1 cellular context compared by ENCODE assay signal in genomic region chr9:104747565-104748358, GRCh38.
A peak's percentile ranks its signal among the peaks of the same experiment; 100 is the strongest.
TF ChIP-seq lines count a peak whose summit lies in the region.

Gene NIPSNAP3A (plus strand): TSS chr9:104747683. CDS start chr9:104747793, 110 bp downstream.

TF ChIP-seq in HepG2, 621 proteins besides CTCF, POLR2A, EP300 and RAD21 (continued from another document and continues in another):
- TF ChIP-seq ZNF362 (CRISPR knock-in tag; IDR thresholded peaks at IDR 0.05; ENCODE audit: borderline replicate concordance) = no peak
- TF ChIP-seq ZNF672 (CRISPR knock-in tag; IDR thresholded peaks at IDR 0.05) = no peak
- TF ChIP-seq MED8 (CRISPR knock-in tag; IDR thresholded peaks at IDR 0.05; ENCODE audit: insufficient replicate concordance) = no peak
- TF ChIP-seq POGZ (CRISPR knock-in tag; IDR thresholded peaks at IDR 0.05) = peak; percentile 36
- TF ChIP-seq ZNF451 (CRISPR knock-in tag; IDR thresholded peaks at IDR 0.05) = no peak
- TF ChIP-seq ZNF251 (CRISPR knock-in tag; IDR thresholded peaks at IDR 0.05) = no peak
- TF ChIP-seq, protein P1, sequence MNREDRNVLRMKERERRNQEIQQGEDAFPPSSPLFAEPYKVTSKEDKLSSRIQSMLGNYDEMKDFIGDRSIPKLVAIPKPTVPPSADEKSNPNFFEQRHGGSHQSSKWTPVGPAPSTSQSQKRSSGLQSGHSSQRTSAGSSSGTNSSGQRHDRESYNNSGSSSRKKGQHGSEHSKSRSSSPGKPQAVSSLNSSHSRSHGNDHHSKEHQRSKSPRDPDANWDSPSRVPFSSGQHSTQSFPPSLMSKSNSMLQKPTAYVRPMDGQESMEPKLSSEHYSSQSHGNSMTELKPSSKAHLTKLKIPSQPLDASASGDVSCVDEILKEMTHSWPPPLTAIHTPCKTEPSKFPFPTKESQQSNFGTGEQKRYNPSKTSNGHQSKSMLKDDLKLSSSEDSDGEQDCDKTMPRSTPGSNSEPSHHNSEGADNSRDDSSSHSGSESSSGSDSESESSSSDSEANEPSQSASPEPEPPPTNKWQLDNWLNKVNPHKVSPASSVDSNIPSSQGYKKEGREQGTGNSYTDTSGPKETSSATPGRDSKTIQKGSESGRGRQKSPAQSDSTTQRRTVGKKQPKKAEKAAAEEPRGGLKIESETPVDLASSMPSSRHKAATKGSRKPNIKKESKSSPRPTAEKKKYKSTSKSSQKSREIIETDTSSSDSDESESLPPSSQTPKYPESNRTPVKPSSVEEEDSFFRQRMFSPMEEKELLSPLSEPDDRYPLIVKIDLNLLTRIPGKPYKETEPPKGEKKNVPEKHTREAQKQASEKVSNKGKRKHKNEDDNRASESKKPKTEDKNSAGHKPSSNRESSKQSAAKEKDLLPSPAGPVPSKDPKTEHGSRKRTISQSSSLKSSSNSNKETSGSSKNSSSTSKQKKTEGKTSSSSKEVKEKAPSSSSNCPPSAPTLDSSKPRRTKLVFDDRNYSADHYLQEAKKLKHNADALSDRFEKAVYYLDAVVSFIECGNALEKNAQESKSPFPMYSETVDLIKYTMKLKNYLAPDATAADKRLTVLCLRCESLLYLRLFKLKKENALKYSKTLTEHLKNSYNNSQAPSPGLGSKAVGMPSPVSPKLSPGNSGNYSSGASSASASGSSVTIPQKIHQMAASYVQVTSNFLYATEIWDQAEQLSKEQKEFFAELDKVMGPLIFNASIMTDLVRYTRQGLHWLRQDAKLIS (CRISPR knock-in tag; IDR thresholded peaks at IDR 0.05) = no peak
- TF ChIP-seq CERS6 (CRISPR knock-in tag; IDR thresholded peaks at IDR 0.05) = no peak
- no peak for TF ChIP-seq NBN (conservative IDR thresholded peaks at IDR 0.05)
- TF ChIP-seq, protein P2, sequence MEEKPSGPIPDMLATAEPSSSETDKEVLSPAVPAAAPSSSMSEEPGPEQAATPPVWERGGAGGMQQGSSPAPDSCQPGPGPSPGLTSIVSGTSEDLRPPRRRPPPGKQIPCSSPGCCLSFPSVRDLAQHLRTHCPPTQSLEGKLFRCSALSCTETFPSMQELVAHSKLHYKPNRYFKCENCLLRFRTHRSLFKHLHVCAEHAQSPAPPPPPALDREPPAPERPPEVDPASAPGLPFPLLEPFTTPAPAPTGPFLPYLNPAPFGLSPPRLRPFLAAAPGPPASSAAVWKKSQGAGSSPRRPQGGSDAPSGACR (CRISPR knock-in tag; IDR thresholded peaks at IDR 0.05) = no peak
- TF ChIP-seq ZNF224 (CRISPR knock-in tag; IDR thresholded peaks at IDR 0.05) = no peak
- no peak; the same call in 1 of the 2 replicates for TF ChIP-seq ERF (CRISPR knock-in tag; IDR thresholded peaks at IDR 0.05)
- no peak for TF ChIP-seq TP53 (CRISPR knock-in tag; conservative IDR thresholded peaks at IDR 0.05)
- TF ChIP-seq SCMH1 (CRISPR knock-in tag; IDR thresholded peaks at IDR 0.05; ENCODE audit: borderline replicate concordance) = no peak
- no peak for TF ChIP-seq U2AF1 (optimal IDR thresholded peaks at IDR 0.05; ENCODE audit: low read depth, low read length)
- TF ChIP-seq E2F2 (CRISPR knock-in tag; IDR thresholded peaks at IDR 0.05; ENCODE audit: borderline replicate concordance) = 0 out of 2 replicates have a peak, but pooled peaks have one; percentile 21
- no peak; the same call in 1 of the 2 replicates for TF ChIP-seq ZNF12 (CRISPR knock-in tag; IDR thresholded peaks at IDR 0.05)
- TF ChIP-seq ZMYM3 (CRISPR knock-in tag; IDR thresholded peaks at IDR 0.05) = no peak; the same call in 1 of the 2 replicates
- TF ChIP-seq CREB1 (IDR thresholded peaks at IDR 0.05) = no peak
- TF ChIP-seq CREB1 (CRISPR knock-in tag; IDR thresholded peaks at IDR 0.05) = no peak
- no peak for TF ChIP-seq ZNF572 (CRISPR knock-in tag; IDR thresholded peaks at IDR 0.05)
- TF ChIP-seq YEATS2 (CRISPR knock-in tag; IDR thresholded peaks at IDR 0.05; ENCODE audit: borderline replicate concordance) = 0 out of 2 replicates have a peak, but pooled peaks have one; percentile 51
- TF ChIP-seq ZNF253 (CRISPR knock-in tag; IDR thresholded peaks at IDR 0.05; ENCODE audit: borderline replicate concordance) = no peak
- TF ChIP-seq FOXC1 (CRISPR knock-in tag; IDR thresholded peaks at IDR 0.05; ENCODE audit: borderline replicate concordance) = 0 out of 2 replicates have a peak, but pooled peaks have one; percentile 20
- TF ChIP-seq ZNF333 (CRISPR knock-in tag; IDR thresholded peaks at IDR 0.05; ENCODE audit: borderline replicate concordance) = no peak
- TF ChIP-seq ZSCAN20 (CRISPR knock-in tag; IDR thresholded peaks at IDR 0.05; ENCODE audit: borderline replicate concordance) = peak; percentile 70; the same call in 1 of the 2 replicates
- TF ChIP-seq RBM39 (IDR thresholded peaks at IDR 0.05; ENCODE audit: low read depth, low read length, poor library complexity, severe bottlenecking) = peak; percentile 79
- TF ChIP-seq SMC3 (IDR thresholded peaks at IDR 0.05; ENCODE audit: low read length) = no peak
- TF ChIP-seq NPAS2 (CRISPR knock-in tag; IDR thresholded peaks at IDR 0.05; ENCODE audit: borderline replicate concordance) = no peak
- no peak for TF ChIP-seq ZNF432 (CRISPR knock-in tag; IDR thresholded peaks at IDR 0.05; ENCODE audit: borderline replicate concordance)
- TF ChIP-seq TEAD3 (CRISPR knock-in tag; optimal IDR thresholded peaks at IDR 0.05; ENCODE audit: borderline replicate concordance) = peak; percentile 35
- TF ChIP-seq TBX3 (IDR thresholded peaks at IDR 0.05; ENCODE audit: borderline replicate concordance) = no peak
- peak in 1 of 2 experiments; percentile 70; a peak in 1 of 4 replicates for TF ChIP-seq KLF16 (CRISPR knock-in tag; IDR thresholded peaks at IDR 0.05)
- no peak for TF ChIP-seq ZNF780A (CRISPR knock-in tag; IDR thresholded peaks at IDR 0.05)
- TF ChIP-seq ZNF747 (CRISPR knock-in tag; IDR thresholded peaks at IDR 0.05; ENCODE audit: borderline replicate concordance) = no peak
- TF ChIP-seq ATM (IDR thresholded peaks at IDR 0.05; ENCODE audit: borderline replicate concordance) = no peak
- no peak for TF ChIP-seq DBP (CRISPR knock-in tag; IDR thresholded peaks at IDR 0.05; ENCODE audit: not compliant biosample characterization)
- no peak for TF ChIP-seq CBX5 (CRISPR knock-in tag; IDR thresholded peaks at IDR 0.05; ENCODE audit: borderline replicate concordance)
- no peak for TF ChIP-seq ZBTB44 (CRISPR knock-in tag; IDR thresholded peaks at IDR 0.05)
- TF ChIP-seq NR2F2 (IDR thresholded peaks at IDR 0.05; ENCODE audit: borderline replicate concordance, low read depth) = no peak
- TF ChIP-seq, protein P3, sequence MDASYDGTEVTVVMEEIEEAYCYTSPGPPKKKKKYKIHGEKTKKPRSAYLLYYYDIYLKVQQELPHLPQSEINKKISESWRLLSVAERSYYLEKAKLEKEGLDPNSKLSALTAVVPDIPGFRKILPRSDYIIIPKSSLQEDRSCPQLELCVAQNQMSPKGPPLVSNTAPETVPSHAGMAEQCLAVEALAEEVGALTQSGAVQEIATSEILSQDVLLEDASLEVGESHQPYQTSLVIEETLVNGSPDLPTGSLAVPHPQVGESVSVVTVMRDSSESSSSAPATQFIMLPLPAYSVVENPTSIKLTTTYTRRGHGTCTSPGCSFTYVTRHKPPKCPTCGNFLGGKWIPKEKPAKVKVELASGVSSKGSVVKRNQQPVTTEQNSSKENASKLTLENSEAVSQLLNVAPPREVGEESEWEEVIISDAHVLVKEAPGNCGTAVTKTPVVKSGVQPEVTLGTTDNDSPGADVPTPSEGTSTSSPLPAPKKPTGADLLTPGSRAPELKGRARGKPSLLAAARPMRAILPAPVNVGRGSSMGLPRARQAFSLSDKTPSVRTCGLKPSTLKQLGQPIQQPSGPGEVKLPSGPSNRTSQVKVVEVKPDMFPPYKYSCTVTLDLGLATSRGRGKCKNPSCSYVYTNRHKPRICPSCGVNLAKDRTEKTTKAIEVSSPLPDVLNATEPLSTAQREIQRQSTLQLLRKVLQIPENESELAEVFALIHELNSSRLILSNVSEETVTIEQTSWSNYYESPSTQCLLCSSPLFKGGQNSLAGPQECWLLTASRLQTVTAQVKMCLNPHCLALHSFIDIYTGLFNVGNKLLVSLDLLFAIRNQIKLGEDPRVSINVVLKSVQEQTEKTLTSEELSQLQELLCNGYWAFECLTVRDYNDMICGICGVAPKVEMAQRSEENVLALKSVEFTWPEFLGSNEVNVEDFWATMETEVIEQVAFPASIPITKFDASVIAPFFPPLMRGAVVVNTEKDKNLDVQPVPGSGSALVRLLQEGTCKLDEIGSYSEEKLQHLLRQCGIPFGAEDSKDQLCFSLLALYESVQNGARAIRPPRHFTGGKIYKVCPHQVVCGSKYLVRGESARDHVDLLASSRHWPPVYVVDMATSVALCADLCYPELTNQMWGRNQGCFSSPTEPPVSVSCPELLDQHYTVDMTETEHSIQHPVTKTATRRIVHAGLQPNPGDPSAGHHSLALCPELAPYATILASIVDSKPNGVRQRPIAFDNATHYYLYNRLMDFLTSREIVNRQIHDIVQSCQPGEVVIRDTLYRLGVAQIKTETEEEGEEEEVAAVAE (CRISPR knock-in tag; IDR thresholded peaks at IDR 0.05; ENCODE audit: borderline replicate concordance) = no peak
- TF ChIP-seq ZNF510 (CRISPR knock-in tag; IDR thresholded peaks at IDR 0.05; ENCODE audit: low read depth) = peak; percentile 68; the same call in 1 of the 2 replicates
- TF ChIP-seq ZNF260 (CRISPR knock-in tag; IDR thresholded peaks at IDR 0.05; ENCODE audit: borderline replicate concordance, low read depth) = no peak
- no peak for TF ChIP-seq GTF3A (CRISPR knock-in tag; conservative IDR thresholded peaks at IDR 0.05)
- peak; percentile 80; the same call in 1 of the 2 replicates for TF ChIP-seq SIN3A (IDR thresholded peaks at IDR 0.05; ENCODE audit: borderline replicate concordance, low read depth, low read length)
- TF ChIP-seq FOXJ3 (CRISPR knock-in tag; IDR thresholded peaks at IDR 0.05; ENCODE audit: borderline replicate concordance) = peak; percentile 46; the same call in 1 of the 2 replicates
- TF ChIP-seq RFX1 (IDR thresholded peaks at IDR 0.05) = no peak
- no peak for TF ChIP-seq TCF7 (IDR thresholded peaks at IDR 0.05; ENCODE audit: low read depth)
- no peak for TF ChIP-seq ZNF207 (IDR thresholded peaks at IDR 0.05; ENCODE audit: borderline replicate concordance)
- no peak for TF ChIP-seq SETDB1 (CRISPR knock-in tag; IDR thresholded peaks at IDR 0.05; ENCODE audit: borderline replicate concordance)
- no peak for TF ChIP-seq ZXDC (CRISPR knock-in tag; IDR thresholded peaks at IDR 0.05)
